33 cellular contexts compared by ENCODE assay signal in the genomic region with DNA sequence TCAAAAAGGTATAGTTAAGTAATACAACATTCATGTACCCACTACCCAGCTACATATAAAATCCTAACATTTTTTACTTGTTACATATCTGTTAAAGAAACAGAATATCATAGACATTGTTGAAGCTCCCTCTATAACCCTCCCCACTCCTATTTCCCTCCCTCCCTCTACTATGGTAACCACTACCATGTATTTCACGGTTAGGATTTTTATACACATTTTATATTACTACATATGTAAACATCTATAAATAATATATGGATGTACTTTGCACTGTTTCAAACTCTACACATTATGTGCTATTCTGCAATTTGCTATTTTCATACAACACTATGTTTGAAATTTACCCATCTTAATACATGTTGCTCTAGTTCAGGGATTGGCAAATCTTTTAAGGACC.
"Had no signal": no experiment of that assay in that cellular context is flagged by ENCODE, and none has a peak within 500 bp of the region (broad histone marks: within the 10 kb centered on the region; RNA-seq: fewer than 3 reads in every experiment).

No MANE protein-coding gene starts in this region.

- H3K4me3 ChIP-seq: ascending aorta, cardiac muscle cell had no signal

- H3K36me3 ChIP-seq: cardiac muscle cell had no signal

- DNase-seq: activated CD4-positive, alpha-beta memory T cell treated with anti-CD3 and anti-CD28 coated beads, Interleukin-2, amount 10 ng/mL, durations not matched to agents 7 days and 5 days; activated CD4-positive, alpha-beta T cell treated with anti-CD3 and anti-CD28 coated beads for 1 hour; activated CD4-positive, alpha-beta T cell treated with anti-CD3 and anti-CD28 coated beads for 36 hours; activated CD4-positive, alpha-beta T cell treated with anti-CD3 and anti-CD28 coated beads for 48 hours; activated CD4-positive, alpha-beta T cell treated with anti-CD3 and anti-CD28 coated beads, Interleukin-2, amount 10 ng/mL, durations not matched to agents 7 days and 5 days; activated CD4-positive, alpha-beta T cell treated with anti-CD3 and anti-CD28 coated beads, Interleukin-2, amount 50 U/mL, for 48 hours; activated CD4-positive, CD25-positive, alpha-beta regulatory T cell; activated CD8-positive, alpha-beta memory T cell treated with anti-CD3 and anti-CD28 coated beads for 24 hours; activated CD8-positive, alpha-beta memory T cell treated with anti-CD3 and anti-CD28 coated beads, Interleukin-2, amount 10 ng/mL, durations not matched to agents 7 days and 5 days; activated CD8-positive, alpha-beta memory T cell treated with anti-CD3 and anti-CD28 coated beads, Interleukin-2, amount 50 U/mL, for 48 hours; activated CD8-positive, alpha-beta T cell treated with anti-CD3 and anti-CD28 coated beads, Interleukin-2, amount 10 ng/mL, durations not matched to agents 7 days and 5 days; activated effector memory CD4-positive, alpha-beta T cell treated with Interleukin-2 at 50 U/mL for 16 hours; activated gamma-delta T cell; activated naive CD4-positive, alpha-beta T cell treated with anti-CD3 and anti-CD28 coated beads, Interleukin-2, amount 10 ng/mL, durations not matched to agents 7 days and 5 days; activated naive CD4-positive, alpha-beta T cell treated with Interleukin-2 at 50 U/mL for 16 hours; activated naive CD8-positive, alpha-beta T cell treated with anti-CD3 and anti-CD28 coated beads, Interleukin-2, amount 10 ng/mL, durations not matched to agents 7 days and 5 days; activated naive CD8-positive, alpha-beta T cell treated with anti-CD3 and anti-CD28 coated beads, Interleukin-2, amount 50 U/mL, for 24 hours; activated T-cell treated with anti-CD3 and anti-CD28 coated beads, Interleukin-2, amount 50 U/mL, for 24 hours; activated T-cell treated with anti-CD3 and anti-CD28 coated beads, Interleukin-2, amount 50 U/mL, for 48 hours; amygdala; anterior cingulate cortex; caudate nucleus; cerebellar nuclear complex; T-helper 1 cell; T-helper 2 cell; T-helper 9 cell; WERI-Rb-1 had no signal

- H3K9me3 ChIP-seq: ascending aorta had no signal

- H3K4me1 ChIP-seq: ascending aorta had no signal

- H3K27ac ChIP-seq: ascending aorta, cardiac muscle cell, WERI-Rb-1 had no signal

- ATAC-seq: activated CD4-positive, alpha-beta T cell treated with anti-CD3 and anti-CD28 coated beads for 36 hours; activated CD4-positive, CD25-positive, alpha-beta regulatory T cell treated with anti-CD3 and anti-CD28 coated beads, Interleukin-2, amount 50 U/mL, for 24 hours; activated CD8-positive, alpha-beta memory T cell treated with anti-CD3 and anti-CD28 coated beads, Interleukin-2, amount 10 ng/mL, durations not matched to agents 7 days and 5 days; activated CD8-positive, alpha-beta T cell treated with anti-CD3 and anti-CD28 coated beads, Interleukin-2, amount 10 ng/mL, durations not matched to agents 7 days and 5 days; activated naive CD8-positive, alpha-beta T cell treated with anti-CD3 and anti-CD28 coated beads, Interleukin-2, amount 50 U/mL, for 24 hours; WTC11 had no signal

- FAIRE-seq: bronchial epithelial cell, TTC549 had no signal
